ENCODE assay signal across 34 cellular contexts in genomic region chr5:14238272-14238671, GRCh38.
DNase-seq lines count a peak whose midpoint lies in the region; FAIRE-seq and TF ChIP-seq lines count a peak whose summit lies in the region.
"Had no signal": no experiment of that assay in that cellular context is flagged by ENCODE, and none has a peak within 500 bp of the region (broad histone marks: within the 10 kb centered on the region; RNA-seq: fewer than 3 reads in every experiment).

No MANE protein-coding gene starts in this region.

- H3K4me3 Mint-ChIP-seq in osteocyte (ENCODE audit: unreplicated experiment) (no peak overlapping the region), progenitor cell of endocrine pancreas (ENCODE audit: low read depth) (no peak overlapping the region)
- H3K4me3 Mint-ChIP-seq: activated CD4-positive, alpha-beta memory T cell treated with anti-CD3 and anti-CD28 coated beads for 36 hours; dendritic cell treated with granulocyte-macrophage colony-stimulating factor and Interleukin-4, amounts not matched to agents 40 ng/mL and 50 ng/mL, for 4 days; mesothelial cell of epicardium; naive thymus-derived CD8-positive, alpha-beta T cell; T-helper 2 cell treated with Interferon-gamma antibody and Interleukin-4, amounts not matched to agents 5 μg/mL and 100 μg/mL, for 36 hours had no signal

- no peak for TF ChIP-seq EP300 in H1 (IDR thresholded peaks at IDR 0.05; ENCODE audit: borderline replicate concordance in 1 of 2, low read depth in 2 of 2, low read length in 2 of 2)

- no peak overlapping the region for H3K4me3 ChIP-seq in GM23248
- H3K4me3 ChIP-seq in H1 (ENCODE audit: extremely low read depth in 1 of 4, insufficient read depth in 2 of 4, low read depth in 3 of 4, low read length in 4 of 4) = no peak overlapping the region
- H3K4me3 ChIP-seq: BLaER1, GM12878, HAP-1, spleen, thoracic aorta, uterus had no signal

- DNase-seq in GM23248 = no peak
- DNase-seq in NCI-H526 (lab: John Stamatoyannopoulos, UW) = peak; percentile 59 to 75
- DNase-seq in H1 (ENCODE audit: low read depth in 1 of 2, low spot score in 2 of 2) = no peak
- DNase-seq in osteocyte (ENCODE audit: extremely low spot score, unreplicated experiment) = no peak
- no peak for DNase-seq in midbrain (lab: John Stamatoyannopoulos, UW)
- DNase-seq in progenitor cell of endocrine pancreas (ENCODE audit: low spot score, unreplicated experiment) = no peak
- DNase-seq in RKO (ENCODE audit: low spot score) = no peak
- DNase-seq: activated CD4-positive, alpha-beta memory T cell treated with anti-CD3 and anti-CD28 coated beads for 36 hours; activated CD4-positive, alpha-beta T cell treated with anti-CD3 and anti-CD28 coated beads for 1 hour; activated CD8-positive, alpha-beta memory T cell treated with anti-CD3 and anti-CD28 coated beads, Interleukin-2, amount 50 U/mL, for 4 hours; activated naive CD4-positive, alpha-beta T cell; central memory CD4-positive, alpha-beta T cell; DMS153; foreskin fibroblast; head of caudate nucleus; Kasumi-1; left ventricle myocardium superior; MV-4-11; naive thymus-derived CD8-positive, alpha-beta T cell; NCI-H1436; OCI-M1; SHP77; spleen; stimulated activated CD4-positive, alpha-beta T cell treated with anti-CD3 and anti-CD28 coated beads, Interleukin-2, amount 100 ng/mL, for 24 hours; stimulated activated naive CD8-positive, alpha-beta T cell treated with anti-CD3 and anti-CD28 coated beads, Interleukin-15, Interleukin-2, amounts not matched to agents 100 U/mL and 50 U/mL, for 24 hours; uterus had no signal

- no peak overlapping the region for H3K23ac ChIP-seq in H1 (ENCODE audit: insufficient read length)

- H3K36me3 ChIP-seq in GM23248 (ENCODE audit: low read depth) (no peaks in the 10 kb centered on the region), H1 (ENCODE audit: control insufficient read depth in 2 of 4, insufficient read depth in 4 of 4, low read length in 3 of 4) (no peaks in the 10 kb centered on the region)
- H3K36me3 ChIP-seq: BLaER1, HAP-1, spleen, thoracic aorta, uterus had no signal

- H3K79me2 ChIP-seq in GM23248 (ENCODE audit: insufficient read depth) = peaks cover 100% of the 10 kb centered on the region
- H3K79me2 ChIP-seq in H1 (ENCODE audit: control insufficient read depth in 1 of 2, insufficient read depth in 2 of 2, low read length in 2 of 2) = peaks cover 3 to 94% of the 10 kb centered on the region in 2 experiments

- peaks cover 86% of the 10 kb centered on the region for H3F3A ChIP-seq in GM23248 (ENCODE audit: insufficient read depth)

- no peaks in the 10 kb centered on the region for H3K9me2 ChIP-seq in GM23248 (ENCODE audit: insufficient read depth)

- no peak for TF ChIP-seq RAD21 in H1 (IDR thresholded peaks at IDR 0.05 in 1 of 2, conservative IDR thresholded peaks at IDR 0.05 in 1 of 2; ENCODE audit: low read depth in 2 of 2, low read length in 2 of 2)

- H3K27ac ChIP-seq in GM23248 = peak overlapping the region; percentile 11; the same call in 1 of the 2 replicates
- H3K27ac ChIP-seq in H1 (ENCODE audit: low read depth, low read length) = no peak overlapping the region
- H3K27ac ChIP-seq: BLaER1, thoracic aorta, uterus had no signal

- peaks cover 9% of the 10 kb centered on the region; the same call in 1 of the 2 replicates for H3K79me1 ChIP-seq in H1 (ENCODE audit: low read depth, low read length)

- peaks cover 73% of the 10 kb centered on the region for H3K4me1 Mint-ChIP-seq in osteocyte (ENCODE audit: unreplicated experiment)
- H3K4me1 Mint-ChIP-seq in progenitor cell of endocrine pancreas (ENCODE audit: low read depth) = peaks cover 22% of the 10 kb centered on the region

- H3K27me3 Mint-ChIP-seq in osteocyte (ENCODE audit: unreplicated experiment) (no peaks in the 10 kb centered on the region), progenitor cell of endocrine pancreas (no peaks in the 10 kb centered on the region)
- H3K27me3 Mint-ChIP-seq: dendritic cell treated with granulocyte-macrophage colony-stimulating factor and Interleukin-4, amounts not matched to agents 40 ng/mL and 50 ng/mL, for 4 days had no signal

- POLR2A ChIA-PET in H1 (lab: Charles Lee; ENCODE audit: partially characterized antibody) = interaction anchor here (1.0 to 1.5 kb wide), 3 partner anchors 12 to 118 kb away, joined by 3 to 4 read pairs (median 3); no protein-coding TSS in a partner anchor

- no peak for TF ChIP-seq POLR2A in H1 (IDR thresholded peaks at IDR 0.05; ENCODE audit: control extremely low read depth in 1 of 2, low read depth in 2 of 2, low read length in 2 of 2)

- no peak overlapping the region for H2BK12ac ChIP-seq in H1 (ENCODE audit: low read depth, low read length)

- H2AK5ac ChIP-seq in H1 (ENCODE audit: low read depth, low read length) = no peak overlapping the region

- H4K8ac ChIP-seq in H1 (ENCODE audit: extremely low read depth, insufficient read depth, low read length) = no peak overlapping the region

- no peak overlapping the region for H2BK5ac ChIP-seq in H1 (ENCODE audit: low read depth, low read length)

- no peak overlapping the region for H4K5ac ChIP-seq in H1 (ENCODE audit: insufficient read length, low read depth, low read length)

- no peak overlapping the region for H3K56ac ChIP-seq in H1 (replicated peaks; ENCODE audit: insufficient read length, low read depth, low read length)

- FAIRE-seq in H1 (lab: Jason Lieb, UNC) = no peak
- FAIRE-seq: GM12878, keratinocyte had no signal

- H3K36me3 Mint-ChIP-seq in osteocyte (ENCODE audit: unreplicated experiment) (no peaks in the 10 kb centered on the region), progenitor cell of endocrine pancreas (ENCODE audit: insufficient read depth) (no peaks in the 10 kb centered on the region)
- H3K36me3 Mint-ChIP-seq: activated CD4-positive, alpha-beta memory T cell treated with anti-CD3 and anti-CD28 coated beads for 36 hours; mesothelial cell of epicardium; naive thymus-derived CD8-positive, alpha-beta T cell had no signal

- no peak overlapping the region for H2BK15ac ChIP-seq in H1 (ENCODE audit: low read length)

- no peak overlapping the region for H3K4ac ChIP-seq in H1 (replicated peaks; ENCODE audit: insufficient read length, low read depth, low read length)

- peaks cover 91% of the 10 kb centered on the region for H3K4me1 ChIP-seq in GM23248 (ENCODE audit: insufficient read depth)
- H3K4me1 ChIP-seq in H1 (replicated peaks in 1 of 4; ENCODE audit: control insufficient read depth in 3 of 4, insufficient read depth in 4 of 4, low read length in 3 of 4) = peaks cover 6 to 32% (median 28%) of the 10 kb centered on the region in 4 experiments
- H3K4me1 ChIP-seq: HAP-1 had no signal

- no peak overlapping the region for H2BK120ac ChIP-seq in H1 (replicated peaks; ENCODE audit: low read depth, low read length)

- H3K27me3 ChIP-seq in GM23248 (replicated peaks; ENCODE audit: insufficient read depth) (no peaks in the 10 kb centered on the region), H1 (replicated peaks in 1 of 4; ENCODE audit: control insufficient read depth in 3 of 4, extremely low read depth in 1 of 4, insufficient read depth in 3 of 4, low read length in 3 of 4) (no peaks in the 10 kb centered on the region)
- H3K27me3 ChIP-seq: BLaER1, spleen, uterus had no signal

- H4K20me1 ChIP-seq in GM23248 (ENCODE audit: insufficient read depth) (peaks cover 35% of the 10 kb centered on the region), H1 (replicated peaks in 1 of 2; ENCODE audit: control insufficient read depth in 1 of 2, insufficient read depth in 2 of 2, low read length in 2 of 2) (peaks cover 7 to 14% of the 10 kb centered on the region in 2 experiments)

- no peaks in the 10 kb centered on the region; the same call in 1 of the 2 replicates for H3K23me2 ChIP-seq in H1 (ENCODE audit: low read depth, low read length)

- H3K9me3 ChIP-seq in GM23248 (ENCODE audit: low read depth) (no peaks in the 10 kb centered on the region), H1 (ENCODE audit: insufficient read depth in 2 of 2, low read depth in 1 of 2, low read length in 1 of 2) (no peaks in the 10 kb centered on the region)
- H3K9me3 ChIP-seq: BLaER1, HAP-1, spleen, thoracic aorta, uterus had no signal

- TF ChIP-seq CTCF in H1 (IDR thresholded peaks at IDR 0.05; ENCODE audit: control extremely low read depth in 1 of 3, insufficient read depth in 1 of 3, low read depth in 1 of 3, low read length in 3 of 3) (no peak), osteocyte (IDR thresholded peaks at IDR 0.05) (no peak), progenitor cell of endocrine pancreas (IDR thresholded peaks at IDR 0.05; ENCODE audit: unreplicated experiment) (no peak)

- 80 to 82% methylated on average over 6 of the region's 6 CpGs for WGBS in GM23248 (ENCODE audit: low coverage in 1 of 2, low lambda C conversion rate in 2 of 2, missing lambda C conversion rate in 2 of 2), 2 experiments
- 59% methylated on average over 6 of the region's 6 CpGs; no CpG with 5 or more reads in 1 of the 2 experiments for WGBS in H1 (ENCODE audit: extremely low coverage in 1 of 2, insufficient coverage in 1 of 2, insufficient read length in 1 of 2, insufficient replicate concordance in 2 of 2, low coverage in 1 of 2, low lambda C conversion rate in 2 of 2, missing lambda C conversion rate in 1 of 2), 2 experiments

- no peak overlapping the region for H4K91ac ChIP-seq in H1 (replicated peaks; ENCODE audit: insufficient read length, low read length)

- in situ Hi-C loops in GM23248 (cut with MboI) = no loop called here

- H3K9me3 Mint-ChIP-seq in osteocyte (ENCODE audit: unreplicated experiment) (no peaks in the 10 kb centered on the region), progenitor cell of endocrine pancreas (ENCODE audit: low read depth) (no peaks in the 10 kb centered on the region)
- H3K9me3 Mint-ChIP-seq: activated CD4-positive, alpha-beta memory T cell treated with anti-CD3 and anti-CD28 coated beads for 36 hours; dendritic cell treated with granulocyte-macrophage colony-stimulating factor and Interleukin-4, amounts not matched to agents 40 ng/mL and 50 ng/mL, for 4 days; mesothelial cell of epicardium; naive thymus-derived CD8-positive, alpha-beta T cell; T-helper 2 cell treated with Interferon-gamma antibody and Interleukin-4, amounts not matched to agents 5 μg/mL and 100 μg/mL, for 36 hours had no signal

- H3K4me2 ChIP-seq in GM23248 (ENCODE audit: unreplicated experiment) = no peak overlapping the region
- H3K4me2 ChIP-seq in H1 (ENCODE audit: insufficient read depth in 1 of 2, low read depth in 2 of 2, low read length in 2 of 2) = peak overlapping the region; percentile 18 to 41

- H3K9ac ChIP-seq in GM23248 (no peak overlapping the region), H1 (replicated peaks in 1 of 4; ENCODE audit: extremely low read depth in 1 of 4, low read depth in 3 of 4, low read length in 3 of 4) (no peak overlapping the region)
- H3K9ac ChIP-seq: BLaER1 had no signal

- no peak overlapping the region for H3K14ac ChIP-seq in H1 (ENCODE audit: insufficient read length)

- H3K18ac ChIP-seq in H1 (ENCODE audit: extremely low read depth, low read length) = no peak overlapping the region; the same call in 1 of the 2 replicates

- H2AFZ ChIP-seq in GM23248 (no peak overlapping the region), H1 (ENCODE audit: low read length) (no peak overlapping the region)

- CTCF ChIA-PET in H1 (lab: Charles Lee; ENCODE audit: partially characterized antibody) = interaction anchor here (0.7 to 2.0 kb wide), 2 partner anchors 20 to 55 kb away, joined by 3 to 6 read pairs; no protein-coding TSS in a partner anchor

- H3K27ac Mint-ChIP-seq in osteocyte (ENCODE audit: unreplicated experiment) (peak overlapping the region; percentile 69), progenitor cell of endocrine pancreas (no peak overlapping the region)
- H3K27ac Mint-ChIP-seq: activated CD4-positive, alpha-beta memory T cell treated with anti-CD3 and anti-CD28 coated beads for 36 hours; dendritic cell treated with granulocyte-macrophage colony-stimulating factor and Interleukin-4, amounts not matched to agents 40 ng/mL and 50 ng/mL, for 4 days; mesothelial cell of epicardium; naive thymus-derived CD8-positive, alpha-beta T cell; T-helper 2 cell treated with Interferon-gamma antibody and Interleukin-4, amounts not matched to agents 5 μg/mL and 100 μg/mL, for 36 hours had no signal

- no peak overlapping the region for H2BK20ac ChIP-seq in H1 (ENCODE audit: low read length)

Comparison
In these comparisons a context has a peak if more than half of its experiments do, and no peak if none do; other contexts are left out.
1. DNase-seq: peak in NCI-H526 (2 of 2); none in GM23248 (single experiment), H1 (0 of 2), osteocyte (single experiment), midbrain (single experiment), progenitor cell of endocrine pancreas (single experiment) and RKO (single experiment).